In genomic region chr11:23320131-23320530, GRCh38 we compare ENCODE assay signal across 24 cellular contexts.
"Had no signal": no experiment of that assay in that cellular context is flagged by ENCODE, and none has a peak within 500 bp of the region (broad histone marks: within the 10 kb centered on the region; RNA-seq: fewer than 3 reads in every experiment).

No MANE protein-coding gene starts in this region.

- DNase-seq: activated CD4-positive, alpha-beta T cell treated with anti-CD3 and anti-CD28 coated beads for 36 hours; activated CD4-positive, CD25-positive, alpha-beta regulatory T cell; activated CD8-positive, alpha-beta memory T cell treated with anti-CD3 and anti-CD28 coated beads, Interleukin-2, amount 10 ng/mL, durations not matched to agents 7 days and 5 days; activated CD8-positive, alpha-beta T cell treated with anti-CD3 and anti-CD28 coated beads, Interleukin-2, amount 10 ng/mL, durations not matched to agents 7 days and 5 days; activated naive CD8-positive, alpha-beta T cell treated with anti-CD3 and anti-CD28 coated beads, Interleukin-2, amount 50 U/mL, for 24 hours; activated T-cell treated with anti-CD3 and anti-CD28 coated beads, Interleukin-2, amount 50 U/mL, for 48 hours; aorta; cortex of kidney; endodermal cell; foreskin keratinocyte; heart right ventricle; left lung; lower lobe of right lung; mesenchymal stem cell; natural killer cell; occipital lobe; psoas muscle; sigmoid colon; stimulated activated CD4-positive, alpha-beta T cell treated with anti-CD3 and anti-CD28 coated beads, Interleukin-15, amount 100 ng/mL, for 24 hours; stimulated activated CD4-positive, alpha-beta T cell treated with anti-CD3 and anti-CD28 coated beads, Interleukin-2, amount 100 ng/mL, for 24 hours; stimulated activated naive B cell treated with anti-CD40 and anti-IgM and Interleukin-4, amounts not matched to agents 10 μg/mL and 1 μg/mL and 100 μg/mL, for 72 hours; stomach; tibial artery; upper lobe of right lung had no signal
